20 cellular contexts compared by ENCODE assay signal in the genomic region with DNA sequence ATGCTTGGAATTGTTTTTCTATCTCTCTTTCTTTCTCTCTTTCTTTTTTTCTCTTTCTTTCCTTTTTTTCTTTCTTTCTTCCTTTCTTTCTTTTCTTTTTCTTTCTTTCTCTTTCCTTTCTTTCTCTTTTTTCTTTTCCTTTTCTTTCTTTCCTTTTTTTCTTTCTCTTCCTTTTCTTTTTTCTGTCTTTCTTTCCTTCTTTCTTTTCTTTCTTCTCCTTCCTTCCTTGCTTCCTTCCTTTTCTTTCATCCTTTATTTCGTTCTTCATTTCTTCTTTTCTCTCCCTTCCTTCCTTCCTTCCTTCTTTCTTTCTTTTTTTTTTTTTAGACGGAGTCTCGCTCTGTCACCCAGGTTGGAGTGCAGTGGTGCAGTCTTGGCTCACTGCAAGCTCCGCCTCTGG. TPM values are rescaled to one million over a fixed set of nuclear protein-coding genes. Genes with fewer than 3 reads are reported as not detected.
DNase-seq lines count a peak whose midpoint lies in the region; ATAC-seq and TF ChIP-seq lines count a peak whose summit lies in the region.
"Had no signal": no experiment of that assay in that cellular context is flagged by ENCODE, and none has a peak within 500 bp of the region (broad histone marks: within the 10 kb centered on the region; RNA-seq: fewer than 3 reads in every experiment).

No MANE protein-coding gene starts in this region.

- H3K36me3 Mint-ChIP-seq in activated naive CD4-positive, alpha-beta T cell treated with anti-CD3 and anti-CD28 coated beads, Interleukin-2, amount 10 ng/mL, durations not matched to agents 7 days and 5 days: no peaks in the 10 kb centered on the region
- no peaks in the 10 kb centered on the region for H3K36me3 Mint-ChIP-seq in activated naive CD4-positive, alpha-beta T cell treated with anti-CD3 and anti-CD28 coated beads for 36 hours (ENCODE audit: low read depth)
- no peaks in the 10 kb centered on the region for H3K36me3 Mint-ChIP-seq in T-helper 17 cell (ENCODE audit: low read depth)
- no peaks in the 10 kb centered on the region for H3K36me3 Mint-ChIP-seq in glutamatergic neuron (ENCODE audit: unreplicated experiment)
- no peaks in the 10 kb centered on the region for H3K36me3 Mint-ChIP-seq in stimulated activated memory B cell treated with anti-CD40 and anti-IgM and Interleukin-4, amounts not matched to agents 10 μg/mL and 1 μg/mL and 100 μg/mL, for 72 hours
- no peaks in the 10 kb centered on the region for H3K36me3 Mint-ChIP-seq in activated CD8-positive, alpha-beta memory T cell treated with anti-CD3 and anti-CD28 coated beads, Interleukin-2, amount 10 ng/mL, durations not matched to agents 7 days and 5 days
- H3K36me3 Mint-ChIP-seq: CD8-positive, alpha-beta T cell had no signal

- H3K9me3 Mint-ChIP-seq in activated naive CD4-positive, alpha-beta T cell treated with anti-CD3 and anti-CD28 coated beads, Interleukin-2, amount 10 ng/mL, durations not matched to agents 7 days and 5 days: no peaks in the 10 kb centered on the region
- no peaks in the 10 kb centered on the region for H3K9me3 Mint-ChIP-seq in activated naive CD4-positive, alpha-beta T cell treated with anti-CD3 and anti-CD28 coated beads for 36 hours
- peaks cover 14% of the 10 kb centered on the region for H3K9me3 Mint-ChIP-seq in glutamatergic neuron (ENCODE audit: unreplicated experiment)
- H3K9me3 Mint-ChIP-seq in stimulated activated memory B cell treated with anti-CD40 and anti-IgM and Interleukin-4, amounts not matched to agents 10 μg/mL and 1 μg/mL and 100 μg/mL, for 72 hours: no peaks in the 10 kb centered on the region
- H3K9me3 Mint-ChIP-seq in activated CD8-positive, alpha-beta memory T cell treated with anti-CD3 and anti-CD28 coated beads, Interleukin-2, amount 10 ng/mL, durations not matched to agents 7 days and 5 days (ENCODE audit: low read depth): no peaks in the 10 kb centered on the region
- H3K9me3 Mint-ChIP-seq: CD8-positive, alpha-beta T cell had no signal

- H3K9me3 ChIP-seq in T-helper 17 cell (ENCODE audit: control insufficient read depth, low read length, poor library complexity, severe bottlenecking): no peaks in the 10 kb centered on the region
- H3K9me3 ChIP-seq: body of pancreas, colonic mucosa, vagina had no signal

- peaks cover 56% of the 10 kb centered on the region for H3K27me3 Mint-ChIP-seq in activated naive CD4-positive, alpha-beta T cell treated with anti-CD3 and anti-CD28 coated beads, Interleukin-2, amount 10 ng/mL, durations not matched to agents 7 days and 5 days
- no peaks in the 10 kb centered on the region for H3K27me3 Mint-ChIP-seq in activated naive CD4-positive, alpha-beta T cell treated with anti-CD3 and anti-CD28 coated beads for 36 hours (ENCODE audit: low read depth)
- H3K27me3 Mint-ChIP-seq in T-helper 17 cell (peaks cover 6% of the 10 kb centered on the region), glutamatergic neuron (ENCODE audit: unreplicated experiment) (peaks cover 16% of the 10 kb centered on the region)
- peaks cover 21% of the 10 kb centered on the region for H3K27me3 Mint-ChIP-seq in stimulated activated memory B cell treated with anti-CD40 and anti-IgM and Interleukin-4, amounts not matched to agents 10 μg/mL and 1 μg/mL and 100 μg/mL, for 72 hours
- H3K27me3 Mint-ChIP-seq in activated CD8-positive, alpha-beta memory T cell treated with anti-CD3 and anti-CD28 coated beads, Interleukin-2, amount 10 ng/mL, durations not matched to agents 7 days and 5 days: peaks cover 14% of the 10 kb centered on the region

- intact Hi-C loops in activated naive CD4-positive, alpha-beta T cell treated with anti-CD3 and anti-CD28 coated beads for 36 hours (cut with micrococcal nuclease): no loop called here

- no peak overlapping the region for H3K27ac Mint-ChIP-seq in activated naive CD4-positive, alpha-beta T cell treated with anti-CD3 and anti-CD28 coated beads, Interleukin-2, amount 10 ng/mL, durations not matched to agents 7 days and 5 days
- no peak overlapping the region for H3K27ac Mint-ChIP-seq in activated naive CD4-positive, alpha-beta T cell treated with anti-CD3 and anti-CD28 coated beads for 36 hours
- H3K27ac Mint-ChIP-seq in T-helper 17 cell: no peak overlapping the region
- H3K27ac Mint-ChIP-seq in glutamatergic neuron (ENCODE audit: unreplicated experiment): no peak overlapping the region
- H3K27ac Mint-ChIP-seq in stimulated activated memory B cell treated with anti-CD40 and anti-IgM and Interleukin-4, amounts not matched to agents 10 μg/mL and 1 μg/mL and 100 μg/mL, for 72 hours: peak overlapping the region; percentile 25
- H3K27ac Mint-ChIP-seq in activated CD8-positive, alpha-beta memory T cell treated with anti-CD3 and anti-CD28 coated beads, Interleukin-2, amount 10 ng/mL, durations not matched to agents 7 days and 5 days: no peak overlapping the region
- H3K27ac Mint-ChIP-seq: CD8-positive, alpha-beta T cell had no signal

- no peak for DNase-seq in activated naive CD4-positive, alpha-beta T cell treated with anti-CD3 and anti-CD28 coated beads, Interleukin-2, amount 10 ng/mL, durations not matched to agents 7 days and 5 days
- DNase-seq in activated naive CD4-positive, alpha-beta T cell treated with anti-CD3 and anti-CD28 coated beads for 36 hours: no peak
- DNase-seq in T-helper 17 cell (no peak), glutamatergic neuron (no peak), T1000 (lab: John Stamatoyannopoulos, UW) (no peak)
- DNase-seq in activated CD8-positive, alpha-beta memory T cell treated with anti-CD3 and anti-CD28 coated beads, Interleukin-2, amount 10 ng/mL, durations not matched to agents 7 days and 5 days: no peak
- no peak for DNase-seq in stimulated activated naive CD4-positive, alpha-beta T cell treated with Interleukin-2 at 50 U/mL for 16 hours (lab: John Stamatoyannopoulos, UW)
- DNase-seq: activated naive CD4-positive, alpha-beta T cell; body of pancreas; CD8-positive, alpha-beta T cell; colonic mucosa; KBM-7; kidney glomerular epithelial cell; NCI-H774; SHP77; stimulated activated CD4-positive, alpha-beta T cell treated with anti-CD3 and anti-CD28 coated beads, Interleukin-4, amount 100 ng/mL, for 24 hours had no signal

- peaks cover 5% of the 10 kb centered on the region for H3K4me1 Mint-ChIP-seq in activated naive CD4-positive, alpha-beta T cell treated with anti-CD3 and anti-CD28 coated beads, Interleukin-2, amount 10 ng/mL, durations not matched to agents 7 days and 5 days
- no peaks in the 10 kb centered on the region for H3K4me1 Mint-ChIP-seq in activated naive CD4-positive, alpha-beta T cell treated with anti-CD3 and anti-CD28 coated beads for 36 hours (ENCODE audit: low read depth)
- H3K4me1 Mint-ChIP-seq in T-helper 17 cell (peaks cover 8% of the 10 kb centered on the region), glutamatergic neuron (ENCODE audit: low read depth, unreplicated experiment) (peaks cover 2% of the 10 kb centered on the region)
- peaks cover 23% of the 10 kb centered on the region for H3K4me1 Mint-ChIP-seq in stimulated activated memory B cell treated with anti-CD40 and anti-IgM and Interleukin-4, amounts not matched to agents 10 μg/mL and 1 μg/mL and 100 μg/mL, for 72 hours
- H3K4me1 Mint-ChIP-seq in activated CD8-positive, alpha-beta memory T cell treated with anti-CD3 and anti-CD28 coated beads, Interleukin-2, amount 10 ng/mL, durations not matched to agents 7 days and 5 days: peaks cover 4% of the 10 kb centered on the region

- CTCF ChIA-PET in activated naive CD4-positive, alpha-beta T cell treated with anti-CD3 and anti-CD28 coated beads, Interleukin-2, amount 10 ng/mL, durations not matched to agents 7 days and 5 days (lab: Charles Lee): no interaction called here
- CTCF ChIA-PET in activated naive CD4-positive, alpha-beta T cell treated with anti-CD3 and anti-CD28 coated beads for 36 hours (lab: Charles Lee): no interaction called here
- CTCF ChIA-PET in activated CD8-positive, alpha-beta memory T cell treated with anti-CD3 and anti-CD28 coated beads, Interleukin-2, amount 10 ng/mL, durations not matched to agents 7 days and 5 days (lab: Charles Lee): no interaction called here

- TF ChIP-seq CTCF in glutamatergic neuron (IDR thresholded peaks at IDR 0.05; ENCODE audit: partially characterized antibody, unreplicated experiment): no peak

- no peak for ATAC-seq in T-helper 17 cell
- no peak for ATAC-seq in stimulated activated memory B cell treated with anti-CD40 and anti-IgM and Interleukin-4, amounts not matched to agents 10 μg/mL and 1 μg/mL and 100 μg/mL, for 72 hours
- ATAC-seq in activated CD8-positive, alpha-beta memory T cell treated with anti-CD3 and anti-CD28 coated beads, Interleukin-2, amount 10 ng/mL, durations not matched to agents 7 days and 5 days: no peak
- ATAC-seq: body of pancreas; CD8-positive, alpha-beta T cell had no signal

- peak overlapping the region; percentile 24 for H3K4me3 Mint-ChIP-seq in activated naive CD4-positive, alpha-beta T cell treated with anti-CD3 and anti-CD28 coated beads, Interleukin-2, amount 10 ng/mL, durations not matched to agents 7 days and 5 days
- no peak overlapping the region for H3K4me3 Mint-ChIP-seq in activated naive CD4-positive, alpha-beta T cell treated with anti-CD3 and anti-CD28 coated beads for 36 hours
- H3K4me3 Mint-ChIP-seq in T-helper 17 cell (peak overlapping the region; percentile 74), glutamatergic neuron (ENCODE audit: unreplicated experiment) (peak overlapping the region; percentile 22)
- peak overlapping the region; percentile 60 for H3K4me3 Mint-ChIP-seq in stimulated activated memory B cell treated with anti-CD40 and anti-IgM and Interleukin-4, amounts not matched to agents 10 μg/mL and 1 μg/mL and 100 μg/mL, for 72 hours
- no peak overlapping the region for H3K4me3 Mint-ChIP-seq in activated CD8-positive, alpha-beta memory T cell treated with anti-CD3 and anti-CD28 coated beads, Interleukin-2, amount 10 ng/mL, durations not matched to agents 7 days and 5 days

RNA-seq across cellular contexts. Expression of a gene that starts 1.9 kb away (rescaled TPM):
- total RNA-seq in activated naive CD4-positive, alpha-beta T cell treated with anti-CD3 and anti-CD28 coated beads for 36 hours: 1 to 10 TPM; 2.0 to 2.1 TPM
- total RNA-seq in T-helper 17 cell (1 to 10 TPM; 2.7 to 3.3 TPM), glutamatergic neuron (ENCODE audit: unreplicated experiment) (96.7 TPM)
- total RNA-seq in activated CD8-positive, alpha-beta memory T cell treated with anti-CD3 and anti-CD28 coated beads, Interleukin-2, amount 10 ng/mL, durations not matched to agents 7 days and 5 days: 1 to 10 TPM; 7.6 to 9.5 TPM

RNA-seq across cellular contexts. Expression of a gene that starts 22.7 kb away (rescaled TPM):
- 10 to 100 TPM; 58.1 to 63.7 TPM for total RNA-seq in activated naive CD4-positive, alpha-beta T cell treated with anti-CD3 and anti-CD28 coated beads for 36 hours
- total RNA-seq in T-helper 17 cell: 10 to 100 TPM; 37.9 to 40.6 TPM
- total RNA-seq in glutamatergic neuron (ENCODE audit: unreplicated experiment): 106 TPM
- total RNA-seq in activated CD8-positive, alpha-beta memory T cell treated with anti-CD3 and anti-CD28 coated beads, Interleukin-2, amount 10 ng/mL, durations not matched to agents 7 days and 5 days: 100 to 1,000 TPM in 1 of 2 experiments, 10 to 100 TPM in 1; 87.4 to 101 TPM

RNA-seq across cellular contexts. Expression of a gene that starts 35.3 kb away (rescaled TPM):
- total RNA-seq in activated naive CD4-positive, alpha-beta T cell treated with anti-CD3 and anti-CD28 coated beads for 36 hours: 100 to 1,000 TPM; 281 to 293 TPM
- total RNA-seq in T-helper 17 cell: 100 to 1,000 TPM; 125 to 128 TPM
- 204 TPM for total RNA-seq in glutamatergic neuron (ENCODE audit: unreplicated experiment)
- 100 to 1,000 TPM; 192 to 196 TPM for total RNA-seq in activated CD8-positive, alpha-beta memory T cell treated with anti-CD3 and anti-CD28 coated beads, Interleukin-2, amount 10 ng/mL, durations not matched to agents 7 days and 5 days

RNA-seq across cellular contexts. Expression of a gene that starts 46.1 kb away (rescaled TPM):
- not detected for total RNA-seq in activated naive CD4-positive, alpha-beta T cell treated with anti-CD3 and anti-CD28 coated beads for 36 hours
- total RNA-seq in T-helper 17 cell (not detected), glutamatergic neuron (ENCODE audit: unreplicated experiment) (0.69 TPM)
- total RNA-seq in activated CD8-positive, alpha-beta memory T cell treated with anti-CD3 and anti-CD28 coated beads, Interleukin-2, amount 10 ng/mL, durations not matched to agents 7 days and 5 days: not detected
- total RNA-seq: body of pancreas; CD8-positive, alpha-beta T cell; colonic mucosa; endothelial cell of umbilical vein; smooth muscle cell had no signal

RNA-seq across cellular contexts. Expression of a gene that starts 57.2 kb away (rescaled TPM):
- total RNA-seq in activated naive CD4-positive, alpha-beta T cell treated with anti-CD3 and anti-CD28 coated beads for 36 hours: 1 to 10 TPM in 1 of 2 experiments, under 1 TPM in 1; 0.95 to 1.6 TPM
- 1 to 10 TPM; 2.9 to 5.6 TPM for total RNA-seq in T-helper 17 cell
- 0.83 TPM for total RNA-seq in glutamatergic neuron (ENCODE audit: unreplicated experiment)
- 1 to 10 TPM in 1 of 2 experiments, under 1 TPM in 1; 0.91 to 1.2 TPM for total RNA-seq in activated CD8-positive, alpha-beta memory T cell treated with anti-CD3 and anti-CD28 coated beads, Interleukin-2, amount 10 ng/mL, durations not matched to agents 7 days and 5 days
- total RNA-seq: endothelial cell of umbilical vein had no signal

Comparison
In these comparisons a context has a peak if more than half of its experiments do, and no peak if none do; other contexts are left out.
1. H3K4me3 Mint-ChIP-seq: peak in activated naive CD4-positive, alpha-beta T cell treated with anti-CD3 and anti-CD28 coated beads, Interleukin-2, amount 10 ng/mL, durations not matched to agents 7 days and 5 days (single experiment), T-helper 17 cell (single experiment), glutamatergic neuron (single experiment) and stimulated activated memory B cell treated with anti-CD40 and anti-IgM and Interleukin-4, amounts not matched to agents 10 μg/mL and 1 μg/mL and 100 μg/mL, for 72 hours (single experiment); none in activated naive CD4-positive, alpha-beta T cell treated with anti-CD3 and anti-CD28 coated beads for 36 hours (single experiment) and activated CD8-positive, alpha-beta memory T cell treated with anti-CD3 and anti-CD28 coated beads, Interleukin-2, amount 10 ng/mL, durations not matched to agents 7 days and 5 days (single experiment).